Comparison of ENCODE assay signal across 8 cellular contexts in the genomic region with DNA sequence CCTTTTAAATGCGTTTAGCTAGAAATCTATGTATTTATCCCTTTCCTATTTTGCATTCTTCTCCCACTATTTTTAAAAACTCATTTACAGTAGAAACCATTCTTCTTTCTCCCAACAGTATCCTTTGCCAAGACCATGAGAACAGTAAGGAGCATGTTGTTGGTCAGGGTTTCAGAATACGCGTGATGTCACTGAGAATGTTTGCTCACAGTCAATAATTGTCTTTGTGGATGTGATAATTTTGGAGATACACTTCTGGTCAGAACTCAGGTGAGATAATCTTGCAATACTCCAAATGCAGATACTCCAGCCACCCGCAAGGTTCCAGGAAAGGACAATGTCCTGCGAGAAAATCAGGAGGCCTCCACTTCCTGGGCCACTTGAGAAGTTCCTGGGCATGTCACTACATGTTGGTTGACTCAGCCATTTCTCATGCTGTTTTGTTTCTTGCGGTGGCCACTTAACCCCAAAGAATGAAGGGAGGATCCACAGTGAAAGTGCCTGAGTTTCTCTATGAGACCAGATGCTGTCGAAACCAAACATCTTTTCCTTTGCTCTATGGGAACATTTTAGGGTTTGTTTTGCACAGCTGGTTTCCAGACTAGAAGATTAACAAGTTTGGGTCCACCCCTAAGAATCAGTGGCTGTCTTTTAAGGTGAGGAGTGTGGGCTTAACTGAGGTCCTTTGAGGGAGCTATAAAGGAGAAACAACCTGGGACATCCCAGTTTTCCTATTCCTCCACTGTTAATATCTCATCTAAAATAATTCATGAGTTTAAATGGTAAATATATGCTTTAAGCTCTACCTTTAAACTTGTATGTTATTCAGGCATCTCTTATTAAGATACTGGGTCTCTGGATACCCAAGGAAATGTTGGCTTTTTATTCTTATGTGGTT.
A peak's percentile ranks its signal among the peaks of the same experiment; 100 is the strongest.
DNase-seq lines count a peak whose midpoint lies in the region; ATAC-seq and TF ChIP-seq lines count a peak whose summit lies in the region.

No MANE protein-coding gene starts in this region.

- H3K27ac ChIP-seq in SK-N-SH (ENCODE audit: low read depth in 2 of 2, low read length in 1 of 2) (peak overlapping the region; percentile 81 to 97), gastroesophageal sphincter (no peak overlapping the region)

- ATAC-seq in HG02610 (IDR thresholded peaks at IDR 0.05; ENCODE audit: unreplicated experiment) (peak; percentile 87), GM21447 (IDR thresholded peaks at IDR 0.05; ENCODE audit: unreplicated experiment) (no peak), GM21786 (IDR thresholded peaks at IDR 0.05; ENCODE audit: unreplicated experiment) (no peak), gastroesophageal sphincter (no peak)

- peak overlapping the region; percentile 82 for H3K9ac ChIP-seq in SK-N-SH

- TF ChIP-seq EP300 in SK-N-SH (IDR thresholded peaks at IDR 0.05; ENCODE audit: borderline replicate concordance in 1 of 2, low read depth in 1 of 2, low read length in 1 of 2) (peak in 1 of 2 experiments; percentile 74; a peak in 2 of 4 replicates), gastroesophageal sphincter (IDR thresholded peaks at IDR 0.05) (no peak)

- H3K79me2 ChIP-seq in SK-N-SH (ENCODE audit: insufficient read depth) = peaks cover 28% of the 10 kb centered on the region; the same call in 1 of the 2 replicates

- no peak for TF ChIP-seq CTCF in SK-N-SH (IDR thresholded peaks at IDR 0.05)
- no peak for TF ChIP-seq CTCF in gastroesophageal sphincter (IDR thresholded peaks at IDR 0.05)

- no peak overlapping the region for H2AFZ ChIP-seq in SK-N-SH (ENCODE audit: low read depth)

- H3K9me3 ChIP-seq in SK-N-SH = no peaks in the 10 kb centered on the region
- H3K9me3 ChIP-seq in gastroesophageal sphincter = no peaks in the 10 kb centered on the region

- H3K27me3 ChIP-seq in SK-N-SH (ENCODE audit: insufficient read depth) (no peaks in the 10 kb centered on the region), gastroesophageal sphincter (no peaks in the 10 kb centered on the region)

- POLR2A ChIA-PET in SK-N-SH (lab: Yijun Ruan, JAX) = no interaction called here

- H3K4me1 ChIP-seq in SK-N-SH (ENCODE audit: control insufficient read depth in 1 of 2, insufficient read depth in 2 of 2, low read depth in 1 of 2, low read length in 1 of 2) = peaks cover 0 to 30% of the 10 kb centered on the region in 2 experiments; a peak in 1 of 4 replicates
- no peaks in the 10 kb centered on the region for H3K4me1 ChIP-seq in gastroesophageal sphincter

- TF ChIP-seq POLR2A in gastroesophageal sphincter (IDR thresholded peaks at IDR 0.05) = no peak

- H3K4me2 ChIP-seq in SK-N-SH = peak overlapping the region; percentile 59

- CTCF ChIA-PET in SK-N-SH (lab: Yijun Ruan, JAX) = no interaction called here

- peak overlapping the region in 1 of 2 experiments; percentile 9; a peak in 3 of 4 replicates for H3K4me3 ChIP-seq in SK-N-SH (ENCODE audit: low read depth in 2 of 2, low read length in 1 of 2)
- H3K4me3 ChIP-seq in gastroesophageal sphincter = no peak overlapping the region

- H3K9me2 ChIP-seq in SK-N-SH = no peaks in the 10 kb centered on the region

- 82% methylated on average over 7 of the region's 7 CpGs for WGBS in SK-N-SH (ENCODE audit: low lambda C conversion rate)
- 86 to 94% methylated on average over 6 to 7 of the region's 7 CpGs for WGBS in gastroesophageal sphincter (ENCODE audit: low coverage in 1 of 2), 2 donors

- H4K20me1 ChIP-seq in SK-N-SH (ENCODE audit: insufficient read depth) = no peaks in the 10 kb centered on the region

- peaks cover 14% of the 10 kb centered on the region for H3F3A ChIP-seq in SK-N-SH (replicated peaks; ENCODE audit: insufficient read depth)

- TF ChIP-seq RAD21 in SK-N-SH (IDR thresholded peaks at IDR 0.05; ENCODE audit: low read length) = no peak

- H3K36me3 ChIP-seq in SK-N-SH (replicated peaks in 1 of 2; ENCODE audit: control insufficient read depth in 1 of 2, insufficient read depth in 2 of 2, low read length in 1 of 2) (peaks cover 47 to 69% of the 10 kb centered on the region in 2 experiments), gastroesophageal sphincter (peaks cover 0 to 33% of the 10 kb centered on the region in 2 donors)

- DNase-seq in DMS79 treated with DMSO at 0.1 percent for 48 hours (lab: John Stamatoyannopoulos, UW) (peak; percentile 70), SK-N-SH (no peak), kidney glomerular epithelial cell (lab: John Stamatoyannopoulos, UW) (peak; percentile 59)
- no peak for DNase-seq in central memory CD4-positive, alpha-beta T cell

TF ChIP-seq in SK-N-SH, 30 proteins besides CTCF, POLR2A, EP300 and RAD21 (continues in another document):
- TF ChIP-seq RXRA (IDR thresholded peaks at IDR 0.05; ENCODE audit: borderline replicate concordance, low read depth) = no peak
- 0 out of 2 replicates have a peak, but pooled peaks have one; percentile 32 for TF ChIP-seq YY1 (IDR thresholded peaks at IDR 0.05; ENCODE audit: low read depth)
- no peak for TF ChIP-seq RCOR1 (IDR thresholded peaks at IDR 0.05; ENCODE audit: low read length)
- TF ChIP-seq, protein P1, sequence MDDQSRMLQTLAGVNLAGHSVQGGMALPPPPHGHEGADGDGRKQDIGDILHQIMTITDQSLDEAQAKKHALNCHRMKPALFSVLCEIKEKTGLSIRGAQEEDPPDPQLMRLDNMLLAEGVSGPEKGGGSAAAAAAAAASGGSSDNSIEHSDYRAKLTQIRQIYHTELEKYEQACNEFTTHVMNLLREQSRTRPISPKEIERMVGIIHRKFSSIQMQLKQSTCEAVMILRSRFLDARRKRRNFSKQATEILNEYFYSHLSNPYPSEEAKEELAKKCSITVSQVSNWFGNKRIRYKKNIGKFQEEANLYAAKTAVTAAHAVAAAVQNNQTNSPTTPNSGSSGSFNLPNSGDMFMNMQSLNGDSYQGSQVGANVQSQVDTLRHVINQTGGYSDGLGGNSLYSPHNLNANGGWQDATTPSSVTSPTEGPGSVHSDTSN (IDR thresholded peaks at IDR 0.05) = peak; percentile 53
- TF ChIP-seq, protein P2, sequence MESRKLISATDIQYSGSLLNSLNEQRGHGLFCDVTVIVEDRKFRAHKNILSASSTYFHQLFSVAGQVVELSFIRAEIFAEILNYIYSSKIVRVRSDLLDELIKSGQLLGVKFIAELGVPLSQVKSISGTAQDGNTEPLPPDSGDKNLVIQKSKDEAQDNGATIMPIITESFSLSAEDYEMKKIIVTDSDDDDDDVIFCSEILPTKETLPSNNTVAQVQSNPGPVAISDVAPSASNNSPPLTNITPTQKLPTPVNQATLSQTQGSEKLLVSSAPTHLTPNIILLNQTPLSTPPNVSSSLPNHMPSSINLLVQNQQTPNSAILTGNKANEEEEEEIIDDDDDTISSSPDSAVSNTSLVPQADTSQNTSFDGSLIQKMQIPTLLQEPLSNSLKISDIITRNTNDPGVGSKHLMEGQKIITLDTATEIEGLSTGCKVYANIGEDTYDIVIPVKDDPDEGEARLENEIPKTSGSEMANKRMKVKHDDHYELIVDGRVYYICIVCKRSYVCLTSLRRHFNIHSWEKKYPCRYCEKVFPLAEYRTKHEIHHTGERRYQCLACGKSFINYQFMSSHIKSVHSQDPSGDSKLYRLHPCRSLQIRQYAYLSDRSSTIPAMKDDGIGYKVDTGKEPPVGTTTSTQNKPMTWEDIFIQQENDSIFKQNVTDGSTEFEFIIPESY (IDR thresholded peaks at IDR 0.05; ENCODE audit: borderline replicate concordance, low read depth) = 0 out of 2 replicates have a peak, but pooled peaks have one; percentile 39
- TF ChIP-seq TCF12 (IDR thresholded peaks at IDR 0.05) = peak; percentile 81
- peak; percentile 31; the same call in 1 of the 2 replicates for TF ChIP-seq NFIC (IDR thresholded peaks at IDR 0.05; ENCODE audit: borderline replicate concordance)
- no peak for TF ChIP-seq POLR2AphosphoS5 (IDR thresholded peaks at IDR 0.05; ENCODE audit: low read depth, low read length)
- TF ChIP-seq MAX (IDR thresholded peaks at IDR 0.05; ENCODE audit: low read depth) = peak; percentile 77
- TF ChIP-seq GABPA (IDR thresholded peaks at IDR 0.05; ENCODE audit: low read depth) = peak; percentile 25; the same call in 1 of the 2 replicates
- no peak for TF ChIP-seq NRF1 (IDR thresholded peaks at IDR 0.05; ENCODE audit: low read depth, low read length)
- peak; percentile 69; the same call in 1 of the 2 replicates for TF ChIP-seq FOSL2 (IDR thresholded peaks at IDR 0.05; ENCODE audit: borderline replicate concordance, low read depth)
- no peak for TF ChIP-seq GATA2 (CRISPR knock-in tag; IDR thresholded peaks at IDR 0.05)
- TF ChIP-seq FOXM1 (IDR thresholded peaks at IDR 0.05; ENCODE audit: low read depth) = 0 out of 2 replicates have a peak, but pooled peaks have one; percentile 22
- peak; percentile 42; the same call in 1 of the 2 replicates for TF ChIP-seq TEAD4 (IDR thresholded peaks at IDR 0.05; ENCODE audit: borderline replicate concordance, insufficient read depth)
- no peak for TF ChIP-seq EZH2phosphoT487 (IDR thresholded peaks at IDR 0.05; ENCODE audit: borderline replicate concordance, low read depth)
- peak; percentile 64; the same call in 1 of the 2 replicates for TF ChIP-seq JUND (IDR thresholded peaks at IDR 0.05)
- no peak for TF ChIP-seq ELF1 (IDR thresholded peaks at IDR 0.05)

Comparison
In these comparisons a context has a peak if more than half of its experiments do, and no peak if none do; other contexts are left out.
1. DNase-seq: peak in DMS79 treated with DMSO at 0.1 percent for 48 hours (single experiment) and kidney glomerular epithelial cell (single experiment); none in SK-N-SH (single experiment) and central memory CD4-positive, alpha-beta T cell (single experiment).
2. H3K27ac ChIP-seq: peak in SK-N-SH (2 of 2); none in gastroesophageal sphincter (0 of 4).